In genomic region chr1:155976062-155976912, GRCh38 we compare ENCODE assay signal across 8 cellular contexts. TPM values are rescaled to one million over a fixed set of nuclear protein-coding genes. Genes with fewer than 3 reads are reported as not detected.
A peak's percentile ranks its signal among the peaks of the same experiment; 100 is the strongest.
DNase-seq lines count a peak whose midpoint lies in the region; ATAC-seq and TF ChIP-seq lines count a peak whose summit lies in the region.

No MANE protein-coding gene starts in this region.

- ATAC-seq in HG02571 (IDR thresholded peaks at IDR 0.05; ENCODE audit: unreplicated experiment) = no peak
- ATAC-seq in GM21360 (IDR thresholded peaks at IDR 0.05; ENCODE audit: unreplicated experiment) = no peak

- in situ Hi-C loops in GM13977 (cut with MboI; ENCODE audit: low pct_unique_long_range_greater_than_20kb, low sequenced_read_pairs, unreplicated experiment) = no loop called here

- H3K9me3 Mint-ChIP-seq in activated CD4-positive, alpha-beta memory T cell treated with anti-CD3 and anti-CD28 coated beads for 36 hours = no peaks in the 10 kb centered on the region
- no peaks in the 10 kb centered on the region for H3K9me3 Mint-ChIP-seq in stimulated activated naive CD8-positive, alpha-beta T cell treated with anti-CD3 and anti-CD28 coated beads, Interleukin-15, Interleukin-2, amounts not matched to agents 100 ng/mL and 50 ng/mL, for 24 hours

- no peaks in the 10 kb centered on the region for H3K27me3 ChIP-seq in effector memory CD4-positive, alpha-beta T cell (replicated peaks; ENCODE audit: control insufficient read depth, insufficient read depth, low read length, poor library complexity, severe bottlenecking)
- no peaks in the 10 kb centered on the region for H3K27me3 ChIP-seq in mucosa of stomach (ENCODE audit: control insufficient read depth, insufficient read depth, low read length)

- peak; percentile 59 for DNase-seq in GM13977 (ENCODE audit: low spot score)
- DNase-seq in NCI-H524 treated with DMSO at 0.1 percent for 48 hours (lab: John Stamatoyannopoulos, UW) = peak; percentile 72
- peak; percentile 67 for DNase-seq in activated CD4-positive, alpha-beta memory T cell treated with anti-CD3 and anti-CD28 coated beads for 36 hours
- DNase-seq in effector memory CD4-positive, alpha-beta T cell = peak; percentile 40 to 61 (median 46)

- peaks cover 67% of the 10 kb centered on the region for H3K4me1 Mint-ChIP-seq in activated CD4-positive, alpha-beta memory T cell treated with anti-CD3 and anti-CD28 coated beads for 36 hours (ENCODE audit: low read depth)
- H3K4me1 Mint-ChIP-seq in stimulated activated naive CD8-positive, alpha-beta T cell treated with anti-CD3 and anti-CD28 coated beads, Interleukin-15, Interleukin-2, amounts not matched to agents 100 ng/mL and 50 ng/mL, for 24 hours (ENCODE audit: low read depth) = peaks cover 78% of the 10 kb centered on the region

- peaks cover 69% of the 10 kb centered on the region for H3K4me1 ChIP-seq in effector memory CD4-positive, alpha-beta T cell (ENCODE audit: control insufficient read depth, insufficient read depth, low read length, poor library complexity, severe bottlenecking)
- H3K4me1 ChIP-seq in mucosa of stomach (ENCODE audit: control insufficient read depth, insufficient read depth, low read length) = peaks cover 63% of the 10 kb centered on the region

- H3K27ac ChIP-seq in effector memory CD4-positive, alpha-beta T cell (ENCODE audit: insufficient read depth, low read length, poor library complexity, severe bottlenecking) = peak overlapping the region; percentile 84

- H3K36me3 ChIP-seq in effector memory CD4-positive, alpha-beta T cell (ENCODE audit: control insufficient read depth, insufficient read depth, low read length) = peaks cover 5% of the 10 kb centered on the region
- peaks cover 4% of the 10 kb centered on the region for H3K36me3 ChIP-seq in mucosa of stomach (ENCODE audit: control insufficient read depth, insufficient read depth, low read length)

- H3K9me3 ChIP-seq in effector memory CD4-positive, alpha-beta T cell (ENCODE audit: control insufficient read depth, low read length) = no peaks in the 10 kb centered on the region
- no peaks in the 10 kb centered on the region for H3K9me3 ChIP-seq in mucosa of stomach (ENCODE audit: control insufficient read depth, low read length)

- peaks cover 36% of the 10 kb centered on the region for H3K36me3 Mint-ChIP-seq in activated CD4-positive, alpha-beta memory T cell treated with anti-CD3 and anti-CD28 coated beads for 36 hours
- peaks cover 50% of the 10 kb centered on the region for H3K36me3 Mint-ChIP-seq in stimulated activated naive CD8-positive, alpha-beta T cell treated with anti-CD3 and anti-CD28 coated beads, Interleukin-15, Interleukin-2, amounts not matched to agents 100 ng/mL and 50 ng/mL, for 24 hours (ENCODE audit: low read depth)

- POLR2A ChIA-PET in activated CD4-positive, alpha-beta memory T cell treated with anti-CD3 and anti-CD28 coated beads for 36 hours (lab: Charles Lee) = interaction anchor here (0.6 to 5.1 kb wide), 15 partner anchors 7 to 313 kb away, joined by 3 to 44 read pairs (median 5); partner anchors contain the start of genes KHDC4, SMG5, SSR2 and SYT11

- peak overlapping the region; percentile 84 for H3K4me3 ChIP-seq in effector memory CD4-positive, alpha-beta T cell (ENCODE audit: insufficient read depth, low read depth, low read length, poor library complexity, severe bottlenecking)
- peak overlapping the region; percentile 60 for H3K4me3 ChIP-seq in mucosa of stomach (ENCODE audit: low read length)

- no peak for TF ChIP-seq CTCF in GM13977 (IDR thresholded peaks at IDR 0.05; ENCODE audit: extremely low read depth, insufficient read depth, missing control alignments)

- H3K4me3 Mint-ChIP-seq in activated CD4-positive, alpha-beta memory T cell treated with anti-CD3 and anti-CD28 coated beads for 36 hours = peak overlapping the region; percentile 96
- peak overlapping the region; percentile 94 for H3K4me3 Mint-ChIP-seq in stimulated activated naive CD8-positive, alpha-beta T cell treated with anti-CD3 and anti-CD28 coated beads, Interleukin-15, Interleukin-2, amounts not matched to agents 100 ng/mL and 50 ng/mL, for 24 hours

- H3K27ac Mint-ChIP-seq in activated CD4-positive, alpha-beta memory T cell treated with anti-CD3 and anti-CD28 coated beads for 36 hours = peak overlapping the region; percentile 96
- peak overlapping the region; percentile 94 for H3K27ac Mint-ChIP-seq in stimulated activated naive CD8-positive, alpha-beta T cell treated with anti-CD3 and anti-CD28 coated beads, Interleukin-15, Interleukin-2, amounts not matched to agents 100 ng/mL and 50 ng/mL, for 24 hours

- H3K9ac ChIP-seq in mucosa of stomach (ENCODE audit: low read length) = peak overlapping the region; percentile 81

- intact Hi-C loops in activated CD4-positive, alpha-beta memory T cell treated with anti-CD3 and anti-CD28 coated beads for 36 hours (cut with micrococcal nuclease) = loop anchor here (1.0 to 2.0 kb wide), 2 partner anchors 78 to 115 kb away; partner anchors contain the start of gene LAMTOR2

- H3K27me3 Mint-ChIP-seq in activated CD4-positive, alpha-beta memory T cell treated with anti-CD3 and anti-CD28 coated beads for 36 hours = no peaks in the 10 kb centered on the region
- H3K27me3 Mint-ChIP-seq in stimulated activated naive CD8-positive, alpha-beta T cell treated with anti-CD3 and anti-CD28 coated beads, Interleukin-15, Interleukin-2, amounts not matched to agents 100 ng/mL and 50 ng/mL, for 24 hours = no peaks in the 10 kb centered on the region

- CTCF ChIA-PET in activated CD4-positive, alpha-beta memory T cell treated with anti-CD3 and anti-CD28 coated beads for 36 hours (lab: Charles Lee) = interaction anchor here (0.5 to 9.3 kb wide), 8 partner anchors 8 to 613 kb away, joined by 3 to 77 read pairs (median 18); partner anchors contain the start of gene KHDC4

RNA-seq across cellular contexts. Expression of gene ARHGEF2, which starts 2.1 kb away (rescaled TPM):
- total RNA-seq in activated CD4-positive, alpha-beta memory T cell treated with anti-CD3 and anti-CD28 coated beads for 36 hours = 100 to 1,000 TPM; 165 to 174 TPM

RNA-seq across cellular contexts. Expression of gene RXFP4, which starts 34.8 kb away (rescaled TPM):
- total RNA-seq in activated CD4-positive, alpha-beta memory T cell treated with anti-CD3 and anti-CD28 coated beads for 36 hours = not detected

RNA-seq across cellular contexts. Expression of gene KHDC4, which starts 42.1 kb away (rescaled TPM):
- 10 to 100 TPM; 66.1 to 70.2 TPM for total RNA-seq in activated CD4-positive, alpha-beta memory T cell treated with anti-CD3 and anti-CD28 coated beads for 36 hours

RNA-seq across cellular contexts. Expression of gene SSR2, which starts 44.5 kb away (rescaled TPM):
- 100 to 1,000 TPM; 171 to 175 TPM for total RNA-seq in activated CD4-positive, alpha-beta memory T cell treated with anti-CD3 and anti-CD28 coated beads for 36 hours
